11 cellular contexts compared by ENCODE assay signal in genomic region chr1:211328866-211329265, GRCh38. TPM values are rescaled to one million over a fixed set of nuclear protein-coding genes. Genes with fewer than 3 reads are reported as not detected.
DNase-seq lines count a peak whose midpoint lies in the region; ATAC-seq and TF ChIP-seq lines count a peak whose summit lies in the region.
"Had no signal": no experiment of that assay in that cellular context is flagged by ENCODE, and none has a peak within 500 bp of the region (broad histone marks: within the 10 kb centered on the region; RNA-seq: fewer than 3 reads in every experiment).

No MANE protein-coding gene starts in this region.

- H3K9me3 Mint-ChIP-seq in stimulated activated naive CD8-positive, alpha-beta T cell treated with anti-CD3 and anti-CD28 coated beads, Interleukin-15, amount 100 ng/mL, for 72 hours = no peaks in the 10 kb centered on the region

- H3K36me3 ChIP-seq in esophagus muscularis mucosa (no peaks in the 10 kb centered on the region), lower lobe of right lung (no peaks in the 10 kb centered on the region)

- H3K9me3 ChIP-seq in T-helper 17 cell (ENCODE audit: control insufficient read depth, low read length, poor library complexity, severe bottlenecking) (no peaks in the 10 kb centered on the region), esophagus muscularis mucosa (no peaks in the 10 kb centered on the region), lower lobe of right lung (no peaks in the 10 kb centered on the region)

- H3K4me3 Mint-ChIP-seq in T-helper 17 cell = peak overlapping the region; percentile 96
- H3K4me3 Mint-ChIP-seq in stimulated activated naive CD8-positive, alpha-beta T cell treated with anti-CD3 and anti-CD28 coated beads, Interleukin-15, amount 100 ng/mL, for 72 hours = peak overlapping the region; percentile 90 to 91

- WGBS in esophagus muscularis mucosa = 68% methylated on average over 2 of the region's 4 CpGs

- peak overlapping the region in 3 of 4 donors; percentile 80 to 90 (median 89) for H3K4me3 ChIP-seq in esophagus muscularis mucosa
- H3K4me3 ChIP-seq in lower lobe of right lung = no peak overlapping the region

- no peak for TF ChIP-seq POLR2A in esophagus muscularis mucosa (IDR thresholded peaks at IDR 0.05; ENCODE audit: low read depth)

- ATAC-seq in T-helper 17 cell (no peak), lower lobe of right lung (no peak), sciatic nerve (no peak)
- no peak for ATAC-seq in stimulated activated naive CD8-positive, alpha-beta T cell treated with anti-CD3 and anti-CD28 coated beads, Interleukin-15, amount 100 ng/mL, for 72 hours
- ATAC-seq: Panc1 had no signal

- intact Hi-C loops in esophagus muscularis mucosa (cut with DNase I) (loop anchor here (5.0 to 10.0 kb wide), 2 partner anchors 183 to 326 kb away; no protein-coding TSS in a partner anchor), lower lobe of right lung (cut with DNase I) (no loop called here), sciatic nerve (cut with DNase I) (no loop called here)

- H3K27me3 ChIP-seq in esophagus muscularis mucosa (no peaks in the 10 kb centered on the region), lower lobe of right lung (ENCODE audit: low read depth) (no peaks in the 10 kb centered on the region)

- H3K27me3 Mint-ChIP-seq in T-helper 17 cell = no peaks in the 10 kb centered on the region
- no peaks in the 10 kb centered on the region for H3K27me3 Mint-ChIP-seq in stimulated activated naive CD8-positive, alpha-beta T cell treated with anti-CD3 and anti-CD28 coated beads, Interleukin-15, amount 100 ng/mL, for 72 hours

- peak overlapping the region; percentile 91 to 95 (median 92) for H3K27ac ChIP-seq in esophagus muscularis mucosa (replicated peaks in 1 of 4)
- no peak overlapping the region for H3K27ac ChIP-seq in lower lobe of right lung

- TF ChIP-seq CTCF in esophagus muscularis mucosa (IDR thresholded peaks at IDR 0.05) (no peak), lower lobe of right lung (IDR thresholded peaks at IDR 0.05) (no peak)

- H3K4me1 ChIP-seq in esophagus muscularis mucosa (peaks cover 15 to 77% (median 68%) of the 10 kb centered on the region in 4 donors), lower lobe of right lung (peaks cover 18% of the 10 kb centered on the region)

- no peak for TF ChIP-seq EP300 in esophagus muscularis mucosa (IDR thresholded peaks at IDR 0.05)

- no peaks in the 10 kb centered on the region for H3K36me3 Mint-ChIP-seq in T-helper 17 cell (ENCODE audit: low read depth)

- peaks cover 72% of the 10 kb centered on the region for H3K4me1 Mint-ChIP-seq in T-helper 17 cell
- H3K4me1 Mint-ChIP-seq in stimulated activated naive CD8-positive, alpha-beta T cell treated with anti-CD3 and anti-CD28 coated beads, Interleukin-15, amount 100 ng/mL, for 72 hours = peaks cover 86% of the 10 kb centered on the region

- H3K27ac Mint-ChIP-seq in T-helper 17 cell = peak overlapping the region; percentile 98
- H3K27ac Mint-ChIP-seq in stimulated activated naive CD8-positive, alpha-beta T cell treated with anti-CD3 and anti-CD28 coated beads, Interleukin-15, amount 100 ng/mL, for 72 hours = peak overlapping the region; percentile 85 to 86

- DNase-seq in activated effector memory CD4-positive, alpha-beta T cell treated with anti-CD3 and anti-CD28 coated beads, Interleukin-2, amount 50 U/mL, for 16 hours = peak; percentile 62
- DNase-seq in activated effector memory CD4-positive, alpha-beta T cell treated with Interleukin-2 at 50 U/mL for 16 hours = no peak
- DNase-seq in T-helper 17 cell = no peak
- no peak for DNase-seq in esophagus muscularis mucosa (ENCODE audit: extremely low spot score)
- DNase-seq in stimulated activated naive CD8-positive, alpha-beta T cell treated with anti-CD3 and anti-CD28 coated beads, Interleukin-15, amount 100 ng/mL, for 72 hours = no peak
- no peak for DNase-seq in lower lobe of right lung
- no peak for DNase-seq in ureter (ENCODE audit: low spot score)
- DNase-seq in sciatic nerve (ENCODE audit: low spot score) = no peak
- DNase-seq: central memory CD4-positive, alpha-beta T cell; stimulated activated CD4-positive, alpha-beta T cell treated with anti-CD3 and anti-CD28 coated beads, Interleukin-12 subunit alpha, Interleukin-12 subunit beta, amount 100 ng/mL, for 4 hours had no signal

RNA-seq across cellular contexts. Expression of gene TRAF5, which starts 2.2 kb away (rescaled TPM):
- total RNA-seq in T-helper 17 cell (10 to 100 TPM; 52.3 to 59.9 TPM), esophagus muscularis mucosa (10 to 100 TPM; 14.9 to 29.7 (median 23.9) TPM), lower lobe of right lung (8.8 TPM), ureter (36.3 TPM), sciatic nerve (22.0 TPM)
